Comparison of ENCODE assay signal across 36 cellular contexts in genomic region chr15:42640103-42640502, GRCh38.
"Had no signal": no experiment of that assay in that cellular context is flagged by ENCODE, and none has a peak within 500 bp of the region (broad histone marks: within the 10 kb centered on the region; RNA-seq: fewer than 3 reads in every experiment).

No MANE protein-coding gene starts in this region.

- DNase-seq: activated CD4-positive, alpha-beta T cell treated with anti-CD3 and anti-CD28 coated beads for 36 hours; activated CD4-positive, alpha-beta T cell treated with anti-CD3 and anti-CD28 coated beads, Interleukin-2, amount 10 ng/mL, durations not matched to agents 7 days and 5 days; activated CD4-positive, alpha-beta T cell treated with anti-CD3 and anti-CD28 coated beads, Interleukin-2, amount 50 U/mL, for 48 hours; activated CD8-positive, alpha-beta T cell treated with anti-CD3 and anti-CD28 coated beads, Interleukin-2, amount 10 ng/mL, durations not matched to agents 7 days and 5 days; activated gamma-delta T cell treated with Interleukin-2 at 50 U/mL for 16 hours; activated naive CD4-positive, alpha-beta T cell treated with anti-CD3 and anti-CD28 coated beads, Interleukin-2, amount 10 ng/mL, durations not matched to agents 7 days and 5 days; activated naive CD8-positive, alpha-beta T cell treated with anti-CD3 and anti-CD28 coated beads, Interleukin-2, amount 50 U/mL, for 24 hours; activated T-cell treated with anti-CD3 and anti-CD28 coated beads for 4 hours; activated T-cell treated with anti-CD3 and anti-CD28 coated beads, Interleukin-2, amount 50 U/mL, for 4 hours; amniotic stem cell; aorta; brain microvascular endothelial cell; NCI-H1092 treated with DMSO at 0.1 percent for 48 hours; NCI-H1417; NCI-H146; NCI-H187; NCI-H2081; NCI-H226; NCI-H446 treated with DMSO at 0.1 percent for 48 hours; NCI-H524; NK-92 treated with Interleukin-12 subunit alpha and Interleukin-12 subunit beta, amount 100 ng/mL, for 24 hours; PC-3; Peyer's patch; RPMI8226; SHP77 treated with DMSO at 0.1 percent for 48 hours; SK-N-SH had no signal

- FAIRE-seq: TTC549 had no signal

- H3K27ac ChIP-seq: brain microvascular endothelial cell, KMS-11, Peyer's patch, SJSA1 had no signal

- H3K9me3 ChIP-seq: Peyer's patch, SJSA1, SK-N-SH had no signal

- H3K4me1 ChIP-seq: Peyer's patch, SJSA1 had no signal

- H3K4me3 Mint-ChIP-seq: activated CD4-positive, alpha-beta T cell treated with anti-CD3 and anti-CD28 coated beads for 36 hours; activated CD4-positive, alpha-beta T cell treated with anti-CD3 and anti-CD28 coated beads, Interleukin-2, amount 10 ng/mL, durations not matched to agents 7 days and 5 days; activated CD8-positive, alpha-beta T cell treated with anti-CD3 and anti-CD28 coated beads, Interleukin-2, amount 10 ng/mL, durations not matched to agents 7 days and 5 days; activated naive CD4-positive, alpha-beta T cell treated with anti-CD3 and anti-CD28 coated beads, Interleukin-2, amount 10 ng/mL, durations not matched to agents 7 days and 5 days; activated naive CD8-positive, alpha-beta T cell; activated naive CD8-positive, alpha-beta T cell treated with anti-CD3 and anti-CD28 coated beads, Interleukin-2, amount 50 U/mL, for 24 hours; activated T-cell treated with anti-CD3 and anti-CD28 coated beads, Interleukin-2, amount 50 U/mL, for 4 hours; activated T-helper 1 cell treated with anti-CD3 and anti-CD28 coated beads, Interleukin-12 subunit alpha, Interleukin-12 subunit beta, Interleukin-2, Interleukin-4 antibody, amounts not matched to agents 30 ng/mL and 10 ng/mL and 1 ng/mL, durations not matched to agents 14 hours and 24 hours and 36 hours; central memory CD8-positive, alpha-beta T cell; T-helper 1 cell treated with Interleukin-12 subunit alpha and Interleukin-12 subunit beta and Interleukin-4 antibody, amounts not matched to agents 30 μg/mL and 1 μg/mL, for 36 hours; T-helper 2 cell treated with Interferon-gamma antibody and Interleukin-4, amounts not matched to agents 5 μg/mL and 100 μg/mL, for 36 hours; WTC11 had no signal

- H3K9me2 ChIP-seq: SK-N-SH had no signal

- H3K9me3 Mint-ChIP-seq: activated CD4-positive, alpha-beta T cell treated with anti-CD3 and anti-CD28 coated beads, Interleukin-2, amount 10 ng/mL, durations not matched to agents 7 days and 5 days; activated naive CD4-positive, alpha-beta T cell treated with anti-CD3 and anti-CD28 coated beads, Interleukin-2, amount 10 ng/mL, durations not matched to agents 7 days and 5 days; activated naive CD8-positive, alpha-beta T cell treated with anti-CD3 and anti-CD28 coated beads, Interleukin-2, amount 50 U/mL, for 24 hours; activated T-cell treated with anti-CD3 and anti-CD28 coated beads, Interleukin-2, amount 50 U/mL, for 4 hours; activated T-helper 1 cell treated with anti-CD3 and anti-CD28 coated beads, Interleukin-12 subunit alpha, Interleukin-12 subunit beta, Interleukin-2, Interleukin-4 antibody, amounts not matched to agents 30 ng/mL and 10 ng/mL and 1 ng/mL, durations not matched to agents 14 hours and 24 hours and 36 hours; central memory CD8-positive, alpha-beta T cell; T-helper 1 cell treated with Interleukin-12 subunit alpha and Interleukin-12 subunit beta and Interleukin-4 antibody, amounts not matched to agents 30 μg/mL and 1 μg/mL, for 36 hours; T-helper 2 cell treated with Interferon-gamma antibody and Interleukin-4, amounts not matched to agents 5 μg/mL and 100 μg/mL, for 36 hours; WTC11 had no signal

- ATAC-seq: activated CD4-positive, alpha-beta T cell treated with anti-CD3 and anti-CD28 coated beads for 36 hours; activated CD4-positive, CD25-positive, alpha-beta regulatory T cell treated with anti-CD3 and anti-CD28 coated beads, Interleukin-2, amount 50 U/mL, for 24 hours; activated CD8-positive, alpha-beta T cell treated with anti-CD3 and anti-CD28 coated beads, Interleukin-2, amount 10 ng/mL, durations not matched to agents 7 days and 5 days; activated naive CD8-positive, alpha-beta T cell treated with anti-CD3 and anti-CD28 coated beads, Interleukin-2, amount 50 U/mL, for 24 hours; activated T-cell treated with anti-CD3 and anti-CD28 coated beads, Interleukin-2, amount 50 U/mL, for 4 hours; PC-3; WTC11 had no signal

- H3K27ac Mint-ChIP-seq: activated CD4-positive, alpha-beta T cell treated with anti-CD3 and anti-CD28 coated beads for 36 hours; activated CD4-positive, alpha-beta T cell treated with anti-CD3 and anti-CD28 coated beads, Interleukin-2, amount 10 ng/mL, durations not matched to agents 7 days and 5 days; activated CD8-positive, alpha-beta T cell treated with anti-CD3 and anti-CD28 coated beads, Interleukin-2, amount 10 ng/mL, durations not matched to agents 7 days and 5 days; activated naive CD4-positive, alpha-beta T cell treated with anti-CD3 and anti-CD28 coated beads, Interleukin-2, amount 10 ng/mL, durations not matched to agents 7 days and 5 days; activated naive CD8-positive, alpha-beta T cell; activated naive CD8-positive, alpha-beta T cell treated with anti-CD3 and anti-CD28 coated beads, Interleukin-2, amount 50 U/mL, for 24 hours; activated T-helper 1 cell treated with anti-CD3 and anti-CD28 coated beads, Interleukin-12 subunit alpha, Interleukin-12 subunit beta, Interleukin-2, Interleukin-4 antibody, amounts not matched to agents 30 ng/mL and 10 ng/mL and 1 ng/mL, durations not matched to agents 14 hours and 24 hours and 36 hours; T-helper 1 cell treated with Interleukin-12 subunit alpha and Interleukin-12 subunit beta and Interleukin-4 antibody, amounts not matched to agents 30 μg/mL and 1 μg/mL, for 36 hours; T-helper 2 cell treated with Interferon-gamma antibody and Interleukin-4, amounts not matched to agents 5 μg/mL and 100 μg/mL, for 36 hours; WTC11 had no signal

- H3K27me3 Mint-ChIP-seq: activated CD4-positive, alpha-beta T cell treated with anti-CD3 and anti-CD28 coated beads for 36 hours; activated CD4-positive, alpha-beta T cell treated with anti-CD3 and anti-CD28 coated beads, Interleukin-2, amount 10 ng/mL, durations not matched to agents 7 days and 5 days; activated naive CD4-positive, alpha-beta T cell treated with anti-CD3 and anti-CD28 coated beads, Interleukin-2, amount 10 ng/mL, durations not matched to agents 7 days and 5 days; activated naive CD8-positive, alpha-beta T cell; activated naive CD8-positive, alpha-beta T cell treated with anti-CD3 and anti-CD28 coated beads, Interleukin-2, amount 50 U/mL, for 24 hours; central memory CD8-positive, alpha-beta T cell had no signal

- H3K4me2 ChIP-seq: KMS-11, SK-N-SH had no signal

- H3K27me3 ChIP-seq: brain microvascular endothelial cell, Peyer's patch, SJSA1 had no signal

- H3K9ac ChIP-seq: KMS-11, SK-N-SH had no signal

- H3K4me1 Mint-ChIP-seq: activated CD4-positive, alpha-beta T cell treated with anti-CD3 and anti-CD28 coated beads for 36 hours; activated CD4-positive, alpha-beta T cell treated with anti-CD3 and anti-CD28 coated beads, Interleukin-2, amount 10 ng/mL, durations not matched to agents 7 days and 5 days; activated naive CD4-positive, alpha-beta T cell treated with anti-CD3 and anti-CD28 coated beads, Interleukin-2, amount 10 ng/mL, durations not matched to agents 7 days and 5 days; activated naive CD8-positive, alpha-beta T cell treated with anti-CD3 and anti-CD28 coated beads, Interleukin-2, amount 50 U/mL, for 24 hours; central memory CD8-positive, alpha-beta T cell; WTC11 had no signal

- H3K4me3 ChIP-seq: Peyer's patch, SJSA1 had no signal
